Comparison of ENCODE assay signal across 17 cellular contexts in the genomic region with DNA sequence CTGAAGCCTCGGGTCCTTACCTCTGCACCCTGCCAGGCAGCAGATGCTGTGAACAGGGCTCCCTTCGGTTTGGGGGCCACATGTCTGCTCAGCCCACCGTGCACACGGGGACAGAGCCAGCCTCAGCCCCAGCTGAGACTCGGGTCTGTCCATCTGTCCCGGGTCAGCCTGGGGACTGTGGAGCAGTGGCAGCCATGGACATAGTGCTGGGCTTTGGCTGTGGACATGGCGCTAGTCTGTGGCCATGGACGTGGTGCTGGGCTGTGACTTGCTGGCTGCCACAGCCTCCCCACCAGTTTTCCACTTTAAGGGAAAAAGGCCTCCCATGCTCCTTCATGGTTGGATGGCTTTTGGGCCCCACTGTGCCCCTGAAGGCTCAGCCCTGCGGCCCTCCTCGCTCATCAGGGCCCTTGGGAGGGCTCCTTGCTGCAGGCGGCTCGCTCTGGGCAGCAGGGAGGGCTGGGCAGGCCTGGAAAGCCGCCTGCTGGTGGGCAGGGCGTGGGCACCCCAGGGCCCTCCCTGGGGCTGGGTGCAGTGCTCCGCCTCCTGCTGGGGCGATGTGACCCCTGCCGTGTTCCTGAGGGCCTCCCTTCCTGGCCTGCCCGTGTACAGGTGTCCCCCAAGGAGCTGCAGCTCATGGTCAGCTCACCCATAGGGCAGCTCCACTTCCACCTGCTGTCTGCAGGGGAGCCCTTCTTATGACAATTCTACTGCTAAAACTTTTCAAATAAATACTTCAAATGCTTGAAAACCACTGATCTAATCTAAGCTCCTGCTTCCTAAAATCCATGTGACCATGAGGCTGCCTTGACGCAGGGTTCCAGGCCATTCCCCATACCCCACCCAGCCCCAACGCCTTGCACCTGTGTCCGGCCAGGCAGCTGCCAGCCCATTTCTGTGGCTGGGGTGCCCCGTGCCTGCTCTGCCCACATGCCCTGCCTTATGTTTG.
A peak's percentile ranks its signal among the peaks of the same experiment; 100 is the strongest.
DNase-seq lines count a peak whose midpoint lies in the region; ATAC-seq and TF ChIP-seq lines count a peak whose summit lies in the region.
"Had no signal": no experiment of that assay in that cellular context is flagged by ENCODE, and none has a peak within 500 bp of the region (broad histone marks: within the 10 kb centered on the region; RNA-seq: fewer than 3 reads in every experiment).

No MANE protein-coding gene starts in this region.

- TF ChIP-seq POLR2A in stomach (IDR thresholded peaks at IDR 0.05) = no peak

- H3K27me3 Mint-ChIP-seq in endodermal cell (ENCODE audit: insufficient read depth) = peaks cover 20% of the 10 kb centered on the region
- H3K27me3 Mint-ChIP-seq in activated T-helper 17 cell treated with anti-CD3 and anti-CD28 coated beads, Interleukin-2, amount 50 U/mL, for 72 hours = peaks cover 7% of the 10 kb centered on the region

- H2BK12ac ChIP-seq in trophoblast cell (ENCODE audit: low read length) = peak overlapping the region; percentile 1

- no peaks in the 10 kb centered on the region for H3K79me2 ChIP-seq in DOHH2 (ENCODE audit: control insufficient read depth, low read length)
- no peaks in the 10 kb centered on the region for H3K79me2 ChIP-seq in trophoblast cell (ENCODE audit: control insufficient read depth, insufficient read depth, low read length, poor library complexity)

- H3K4me3 ChIP-seq in DOHH2 (ENCODE audit: low read length) (no peak overlapping the region), endodermal cell (ENCODE audit: low read length) (no peak overlapping the region), trophoblast cell (ENCODE audit: low read depth, low read length) (no peak overlapping the region), stomach (no peak overlapping the region)
- H3K4me3 ChIP-seq: heart right ventricle, pancreas, upper lobe of right lung had no signal

- H3F3A ChIP-seq in DOHH2 (ENCODE audit: control insufficient read depth, insufficient read depth) = no peaks in the 10 kb centered on the region

- 92 to 98% methylated on average over 18 to 22 of the region's 22 CpGs for WGBS in endodermal cell (ENCODE audit: insufficient coverage in 1 of 2, insufficient read length in 1 of 2), 2 experiments
- no CpG with 5 or more reads among the region's 22 CpGs for WGBS in trophoblast cell (ENCODE audit: extremely low coverage, insufficient coverage, insufficient read length)
- 90 to 94% (median 91%) methylated on average over 8 to 22 of the region's 22 CpGs for WGBS in stomach, 5 donors

- H3K4me1 ChIP-seq in DOHH2 (ENCODE audit: control insufficient read depth, low read length) = peaks cover 18% of the 10 kb centered on the region
- peaks cover 6% of the 10 kb centered on the region for H3K4me1 ChIP-seq in endodermal cell (ENCODE audit: control insufficient read depth, insufficient read depth, low read length)
- peaks cover 7 to 16% of the 10 kb centered on the region in 2 experiments for H3K4me1 ChIP-seq in trophoblast cell (ENCODE audit: control insufficient read depth in 1 of 2, insufficient read depth in 2 of 2, low read length in 2 of 2)
- peaks cover 25 to 49% (median 42%) of the 10 kb centered on the region in 4 donors for H3K4me1 ChIP-seq in stomach

- no peaks in the 10 kb centered on the region for H3K9me3 ChIP-seq in DOHH2 (ENCODE audit: control insufficient read depth, insufficient read depth, low read length)
- no peaks in the 10 kb centered on the region for H3K9me3 ChIP-seq in endodermal cell (ENCODE audit: control insufficient read depth, low read length)
- peaks cover 9% of the 10 kb centered on the region for H3K9me3 ChIP-seq in trophoblast cell (ENCODE audit: insufficient read depth, low read depth, low read length)
- no peaks in the 10 kb centered on the region for H3K9me3 ChIP-seq in stomach
- H3K9me3 ChIP-seq: heart right ventricle, pancreas, upper lobe of right lung had no signal

- H3K9ac ChIP-seq in endodermal cell (ENCODE audit: extremely low read depth, low read length, poor library complexity, severe bottlenecking) (no peak overlapping the region), trophoblast cell (ENCODE audit: low read length) (no peak overlapping the region)

- no peak overlapping the region for H3K14ac ChIP-seq in trophoblast cell (ENCODE audit: low read length)

- H3K9me3 Mint-ChIP-seq in endodermal cell = no peaks in the 10 kb centered on the region
- no peaks in the 10 kb centered on the region for H3K9me3 Mint-ChIP-seq in activated T-helper 17 cell treated with anti-CD3 and anti-CD28 coated beads, Interleukin-2, amount 50 U/mL, for 72 hours
- H3K9me3 Mint-ChIP-seq: activated CD4-positive, alpha-beta T cell treated with anti-CD3 and anti-CD28 coated beads, Interleukin-2, amount 10 ng/mL, durations not matched to agents 24 days and 14 days; activated naive CD8-positive, alpha-beta T cell treated with anti-CD3 and anti-CD28 coated beads, Interleukin-2, amount 10 ng/mL, durations not matched to agents 7 days and 5 days; activated T-helper 2 cell treated with anti-CD3 and anti-CD28 coated beads, Interferon-gamma antibody, Interleukin-2, Interleukin-4, amounts not matched to agents 10 μg/mL and 5 μg/mL and 100 μg/mL, durations not matched to agents 14 hours and 24 hours and 36 hours; brain; naive thymus-derived CD4-positive, alpha-beta T cell had no signal

- peak overlapping the region; percentile 40 for H4K91ac ChIP-seq in trophoblast cell (ENCODE audit: low read depth, low read length)

- ATAC-seq in activated T-helper 17 cell treated with anti-CD3 and anti-CD28 coated beads, Interleukin-2, amount 50 U/mL, for 72 hours (replicated peaks) = no peak
- no peak for ATAC-seq in GM19351 (IDR thresholded peaks at IDR 0.05; ENCODE audit: unreplicated experiment)

- H3K4ac ChIP-seq in trophoblast cell (ENCODE audit: low read depth, low read length) = no peak overlapping the region

- intact Hi-C loops in stomach (cut with DNase I; ENCODE audit: low total_unique reads) = loop anchor here (5.0 kb wide), 1 partner anchor 56 kb away; no protein-coding TSS in a partner anchor

- no peaks in the 10 kb centered on the region for H4K20me1 ChIP-seq in DOHH2 (ENCODE audit: control insufficient read depth, insufficient read depth, low read depth, low read length)

- no peak overlapping the region for H3K4me3 Mint-ChIP-seq in endodermal cell
- no peak overlapping the region for H3K4me3 Mint-ChIP-seq in activated T-helper 17 cell treated with anti-CD3 and anti-CD28 coated beads, Interleukin-2, amount 50 U/mL, for 72 hours
- H3K4me3 Mint-ChIP-seq: activated CD4-positive, alpha-beta T cell treated with anti-CD3 and anti-CD28 coated beads, Interleukin-2, amount 10 ng/mL, durations not matched to agents 24 days and 14 days; activated naive CD8-positive, alpha-beta T cell treated with anti-CD3 and anti-CD28 coated beads, Interleukin-2, amount 10 ng/mL, durations not matched to agents 7 days and 5 days had no signal

- peaks cover 8% of the 10 kb centered on the region for H3K4me1 Mint-ChIP-seq in endodermal cell
- no peaks in the 10 kb centered on the region for H3K4me1 Mint-ChIP-seq in activated T-helper 17 cell treated with anti-CD3 and anti-CD28 coated beads, Interleukin-2, amount 50 U/mL, for 72 hours

- H2BK120ac ChIP-seq in trophoblast cell (ENCODE audit: insufficient read depth, low read length, poor library complexity) = no peak overlapping the region

- no peak for TF ChIP-seq EP300 in stomach (IDR thresholded peaks at IDR 0.05)

- TF ChIP-seq CTCF in DOHH2 (IDR thresholded peaks at IDR 0.05; ENCODE audit: low read depth, low read length, poor library complexity, severe bottlenecking) (peak; percentile 7), endodermal cell (conservative IDR thresholded peaks at IDR 0.05) (peak; percentile 52), stomach (IDR thresholded peaks at IDR 0.05) (no peak)

- H3K4me2 ChIP-seq in DOHH2 (ENCODE audit: low read length) = no peak overlapping the region
- no peak overlapping the region for H3K4me2 ChIP-seq in trophoblast cell (ENCODE audit: low read length)

- peaks cover 9% of the 10 kb centered on the region for H3K79me1 ChIP-seq in trophoblast cell (ENCODE audit: low read length)

- H2AFZ ChIP-seq in trophoblast cell (ENCODE audit: insufficient read depth, low read length, poor library complexity) = no peak overlapping the region

- no peak overlapping the region for H4K8ac ChIP-seq in trophoblast cell (ENCODE audit: low read depth, low read length)

- H3K27ac ChIP-seq in DOHH2 (ENCODE audit: low read depth, low read length) (no peak overlapping the region), endodermal cell (ENCODE audit: low read depth, low read length) (no peak overlapping the region), trophoblast cell (ENCODE audit: low read depth, low read length) (no peak overlapping the region), stomach (no peak overlapping the region)
- H3K27ac ChIP-seq: heart right ventricle, pancreas, upper lobe of right lung had no signal

- no peak overlapping the region for H2BK5ac ChIP-seq in trophoblast cell (ENCODE audit: low read depth, low read length, poor library complexity)

- peak overlapping the region; percentile 12 for H3K18ac ChIP-seq in trophoblast cell (ENCODE audit: low read length)

- no peak overlapping the region for H2AK5ac ChIP-seq in trophoblast cell (ENCODE audit: low read length)

- H3K23ac ChIP-seq in trophoblast cell (ENCODE audit: low read length) = no peak overlapping the region

- no peak overlapping the region for H3K27ac Mint-ChIP-seq in endodermal cell
- H3K27ac Mint-ChIP-seq in activated T-helper 17 cell treated with anti-CD3 and anti-CD28 coated beads, Interleukin-2, amount 50 U/mL, for 72 hours = no peak overlapping the region
- H3K27ac Mint-ChIP-seq: activated CD4-positive, alpha-beta T cell treated with anti-CD3 and anti-CD28 coated beads, Interleukin-2, amount 10 ng/mL, durations not matched to agents 24 days and 14 days; activated naive CD8-positive, alpha-beta T cell treated with anti-CD3 and anti-CD28 coated beads, Interleukin-2, amount 10 ng/mL, durations not matched to agents 7 days and 5 days; activated T-helper 2 cell treated with anti-CD3 and anti-CD28 coated beads, Interferon-gamma antibody, Interleukin-2, Interleukin-4, amounts not matched to agents 10 μg/mL and 5 μg/mL and 100 μg/mL, durations not matched to agents 14 hours and 24 hours and 36 hours; naive thymus-derived CD4-positive, alpha-beta T cell had no signal

- no peak overlapping the region for H4K12ac ChIP-seq in trophoblast cell (ENCODE audit: low read depth, low read length)

- H3K36me3 ChIP-seq in DOHH2 (ENCODE audit: control insufficient read depth, low read length) (no peaks in the 10 kb centered on the region), endodermal cell (ENCODE audit: control insufficient read depth, insufficient read depth, low read length) (no peaks in the 10 kb centered on the region), trophoblast cell (ENCODE audit: control insufficient read depth in 1 of 2, insufficient read depth in 2 of 2, low read length in 2 of 2) (peaks cover 15 to 16% of the 10 kb centered on the region in 2 experiments), stomach (peaks cover 12 to 36% (median 26%) of the 10 kb centered on the region in 4 donors)

- H3K36me3 Mint-ChIP-seq in endodermal cell (ENCODE audit: low read depth) = no peaks in the 10 kb centered on the region
- H3K36me3 Mint-ChIP-seq in activated T-helper 17 cell treated with anti-CD3 and anti-CD28 coated beads, Interleukin-2, amount 50 U/mL, for 72 hours (ENCODE audit: low read depth) = no peaks in the 10 kb centered on the region
- H3K36me3 Mint-ChIP-seq: activated naive CD8-positive, alpha-beta T cell treated with anti-CD3 and anti-CD28 coated beads, Interleukin-2, amount 10 ng/mL, durations not matched to agents 7 days and 5 days; brain; naive thymus-derived CD4-positive, alpha-beta T cell had no signal

- DNase-seq in RPMI8226 (peak; percentile 44), endodermal cell (peak; percentile 48), trophoblast cell (no peak), stomach (no peak), DMS79 (lab: John Stamatoyannopoulos, UW) (no peak)
- DNase-seq: NCI-H524 treated with DMSO at 0.1 percent for 48 hours had no signal

- H3K27me3 ChIP-seq in DOHH2 (ENCODE audit: control insufficient read depth, low read length) (peaks cover 16% of the 10 kb centered on the region), endodermal cell (ENCODE audit: control insufficient read depth, insufficient read depth, low read length, poor library complexity, severe bottlenecking) (peaks cover 12% of the 10 kb centered on the region), trophoblast cell (ENCODE audit: insufficient read depth, low read length) (peaks cover 12% of the 10 kb centered on the region), stomach (peaks cover 0 to 12% (median 0%) of the 10 kb centered on the region in 3 donors)
- H3K27me3 ChIP-seq: pancreas, upper lobe of right lung had no signal

- H3K9me2 ChIP-seq in DOHH2 (replicated peaks; ENCODE audit: control insufficient read depth, low read length) = no peaks in the 10 kb centered on the region

Comparison
In these comparisons a context has a peak if more than half of its experiments do, and no peak if none do; other contexts are left out.
1. CTCF ChIP-seq: peak in DOHH2 (single experiment) and endodermal cell (single experiment); none in stomach (0 of 7).
2. DNase-seq: peak in RPMI8226 (single experiment) and endodermal cell (single experiment); none in trophoblast cell (0 of 2), stomach (single experiment) and DMS79 (single experiment).